ENCODE assay signal across 8 cellular contexts in the genomic region with DNA sequence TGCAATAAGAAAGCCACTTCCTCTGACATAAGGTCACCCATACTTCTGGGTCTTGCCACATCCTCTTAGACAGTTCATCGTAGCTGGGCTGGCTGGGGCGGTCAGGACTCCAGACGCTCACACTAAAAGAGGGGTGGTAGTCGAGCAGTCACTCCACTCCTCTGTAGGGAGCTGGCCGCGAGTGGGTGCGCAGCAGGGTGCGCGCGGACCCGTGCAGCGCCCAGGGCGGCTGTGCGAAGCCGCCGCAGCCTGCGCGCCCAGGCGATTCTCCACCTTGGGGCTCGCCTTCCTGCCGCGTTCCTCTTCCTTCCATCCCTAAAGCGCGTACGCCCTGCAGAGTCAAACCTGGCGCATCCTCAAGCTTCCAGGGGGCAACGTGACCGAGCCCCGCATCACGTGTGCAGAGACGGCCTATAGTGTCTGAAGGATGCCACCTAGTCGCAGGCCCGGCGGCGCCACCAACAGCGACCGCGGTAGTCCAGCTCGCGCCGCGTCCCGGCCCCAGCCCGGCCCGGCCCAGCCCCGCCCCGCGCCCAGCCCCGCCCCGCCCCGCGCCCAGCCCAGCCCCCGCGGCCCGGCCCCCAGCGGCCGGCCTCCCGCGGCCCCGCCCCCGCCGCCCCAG. TPM values are rescaled to one million over a fixed set of nuclear protein-coding genes. Genes with fewer than 3 reads are reported as not detected.
DNase-seq lines count a peak whose midpoint lies in the region; ATAC-seq and TF ChIP-seq lines count a peak whose summit lies in the region.

No MANE protein-coding gene starts in this region.

- no peaks in the 10 kb centered on the region for H3K9me3 ChIP-seq in liver (ENCODE audit: control insufficient read depth in 4 of 4, low read length in 3 of 4)

- peak overlapping the region; percentile 83 to 96 (median 87) for H3K4me3 ChIP-seq in liver (ENCODE audit: low read depth in 1 of 3, low read length in 3 of 3)

- H3K36me3 Mint-ChIP-seq in CD14-positive monocyte: peaks cover 14 to 26% of the 10 kb centered on the region in 2 donors
- H3K36me3 Mint-ChIP-seq in activated CD4-positive, alpha-beta T cell treated with anti-CD3 and anti-CD28 coated beads, Interleukin-2, amount 10 ng/mL, durations not matched to agents 7 days and 5 days (ENCODE audit: low read depth): peaks cover 53% of the 10 kb centered on the region
- peaks cover 24% of the 10 kb centered on the region for H3K36me3 Mint-ChIP-seq in dendritic cell treated with granulocyte-macrophage colony-stimulating factor and Interleukin-4, amounts not matched to agents 40 ng/mL and 50 ng/mL, for 4 days (ENCODE audit: low read depth)

- H3K36me3 ChIP-seq in liver (ENCODE audit: control insufficient read depth in 4 of 4, insufficient read depth in 3 of 4, low read depth in 1 of 4, low read length in 3 of 4): peaks cover 3 to 10% (median 9%) of the 10 kb centered on the region in 4 donors

- no peak for TF ChIP-seq RAD21 in liver (IDR thresholded peaks at IDR 0.05)

- no peaks in the 10 kb centered on the region for H3K27me3 ChIP-seq in liver (ENCODE audit: control insufficient read depth in 4 of 4, insufficient read depth in 4 of 4, low read length in 3 of 4)

- ATAC-seq in GM19372 (IDR thresholded peaks at IDR 0.05; ENCODE audit: low read depth, unreplicated experiment) (peak; percentile 95), HG03520 (IDR thresholded peaks at IDR 0.05; ENCODE audit: unreplicated experiment) (peak; percentile 96)

- peak overlapping the region; percentile 56 to 71 for H3K9ac ChIP-seq in liver (ENCODE audit: low read depth in 1 of 2, low read length in 2 of 2)

- H3K27ac Mint-ChIP-seq in CD14-positive monocyte: peak overlapping the region; percentile 94 to 98 (median 97)
- H3K27ac Mint-ChIP-seq in activated CD4-positive, alpha-beta T cell treated with anti-CD3 and anti-CD28 coated beads, Interleukin-2, amount 10 ng/mL, durations not matched to agents 7 days and 5 days: peak overlapping the region; percentile 95
- H3K27ac Mint-ChIP-seq in dendritic cell treated with granulocyte-macrophage colony-stimulating factor and Interleukin-4, amounts not matched to agents 40 ng/mL and 50 ng/mL, for 4 days: peak overlapping the region; percentile 96

- H3K27me3 Mint-ChIP-seq in CD14-positive monocyte (ENCODE audit: low read depth in 3 of 3): peaks cover 0 to 4% (median 1%) of the 10 kb centered on the region in 3 donors
- no peaks in the 10 kb centered on the region for H3K27me3 Mint-ChIP-seq in activated CD4-positive, alpha-beta T cell treated with anti-CD3 and anti-CD28 coated beads, Interleukin-2, amount 10 ng/mL, durations not matched to agents 7 days and 5 days
- H3K27me3 Mint-ChIP-seq in dendritic cell treated with granulocyte-macrophage colony-stimulating factor and Interleukin-4, amounts not matched to agents 40 ng/mL and 50 ng/mL, for 4 days: no peaks in the 10 kb centered on the region

- CTCF ChIA-PET in activated CD4-positive, alpha-beta T cell treated with anti-CD3 and anti-CD28 coated beads, Interleukin-2, amount 10 ng/mL, durations not matched to agents 7 days and 5 days (lab: Charles Lee): interaction anchor here (1.2 to 2.1 kb wide), 2 partner anchors 11 to 389 kb away, joined by 3 to 8 read pairs; no protein-coding TSS in a partner anchor

- intact Hi-C loops in CD14-positive monocyte (cut with micrococcal nuclease): loop anchor here (5.0 to 10.0 kb wide), 5 partner anchors 44 to 546 kb away; a partner anchor contains a TSS
- intact Hi-C loops in dendritic cell treated with granulocyte-macrophage colony-stimulating factor and Interleukin-4, amounts not matched to agents 40 ng/mL and 50 ng/mL, for 4 days (cut with micrococcal nuclease): loop anchor here (1.0 to 10.0 kb wide), 4 partner anchors 46 to 392 kb away; a partner anchor contains a TSS

- peak overlapping the region; percentile 92 to 93 for H3K4me3 Mint-ChIP-seq in CD14-positive monocyte
- peak overlapping the region; percentile 88 for H3K4me3 Mint-ChIP-seq in activated CD4-positive, alpha-beta T cell treated with anti-CD3 and anti-CD28 coated beads, Interleukin-2, amount 10 ng/mL, durations not matched to agents 7 days and 5 days
- peak overlapping the region; percentile 87 for H3K4me3 Mint-ChIP-seq in dendritic cell treated with granulocyte-macrophage colony-stimulating factor and Interleukin-4, amounts not matched to agents 40 ng/mL and 50 ng/mL, for 4 days

- WGBS in liver: under 1% methylated on average over 62 of the region's 62 CpGs

- peak overlapping the region; percentile 99 to 100 for H3K27ac ChIP-seq in liver (ENCODE audit: low read depth in 1 of 2, low read length in 2 of 2)

- H3K4me1 ChIP-seq in liver (ENCODE audit: control insufficient read depth in 4 of 4, insufficient read depth in 4 of 4, low read length in 3 of 4): peaks cover 6 to 75% (median 61%) of the 10 kb centered on the region in 4 donors

- peaks cover 52% of the 10 kb centered on the region for H3K4me1 Mint-ChIP-seq in CD14-positive monocyte
- H3K4me1 Mint-ChIP-seq in activated CD4-positive, alpha-beta T cell treated with anti-CD3 and anti-CD28 coated beads, Interleukin-2, amount 10 ng/mL, durations not matched to agents 7 days and 5 days: peaks cover 52% of the 10 kb centered on the region
- peaks cover 53% of the 10 kb centered on the region for H3K4me1 Mint-ChIP-seq in dendritic cell treated with granulocyte-macrophage colony-stimulating factor and Interleukin-4, amounts not matched to agents 40 ng/mL and 50 ng/mL, for 4 days (ENCODE audit: low read depth)

- POLR2A ChIA-PET in activated CD4-positive, alpha-beta T cell treated with anti-CD3 and anti-CD28 coated beads, Interleukin-2, amount 10 ng/mL, durations not matched to agents 7 days and 5 days (lab: Charles Lee): interaction anchor here (0.6 to 2.5 kb wide), 4 partner anchors 9 to 391 kb away, joined by 3 to 5 read pairs (median 4); a partner anchor contains a TSS

- no peak for TF ChIP-seq CTCF in CD14-positive monocyte (IDR thresholded peaks at IDR 0.05)
- TF ChIP-seq CTCF in liver (IDR thresholded peaks at IDR 0.05; ENCODE audit: low read depth, low read length, missing input control): no peak

- peaks cover 0 to 4% (median 0%) of the 10 kb centered on the region in 7 donors for H3K9me3 Mint-ChIP-seq in CD14-positive monocyte
- peaks cover 9% of the 10 kb centered on the region for H3K9me3 Mint-ChIP-seq in activated CD4-positive, alpha-beta T cell treated with anti-CD3 and anti-CD28 coated beads, Interleukin-2, amount 10 ng/mL, durations not matched to agents 7 days and 5 days
- H3K9me3 Mint-ChIP-seq in dendritic cell treated with granulocyte-macrophage colony-stimulating factor and Interleukin-4, amounts not matched to agents 40 ng/mL and 50 ng/mL, for 4 days: no peaks in the 10 kb centered on the region

- DNase-seq in CD14-positive monocyte (ENCODE audit: low spot score) (peak; percentile 87), NCI-H526 treated with DMSO at 0.1 percent for 48 hours (lab: John Stamatoyannopoulos, UW) (peak; percentile 98)
- peak; percentile 83 for DNase-seq in activated CD4-positive, alpha-beta T cell treated with anti-CD3 and anti-CD28 coated beads, Interleukin-2, amount 10 ng/mL, durations not matched to agents 7 days and 5 days
- DNase-seq in stimulated activated CD4-positive, alpha-beta T cell treated with anti-CD3 and anti-CD28 coated beads, Interleukin-4, amount 100 ng/mL, for 24 hours: peak; percentile 53

TF ChIP-seq in liver, 16 proteins besides CTCF, POLR2A, EP300 and RAD21 (continues in another document):
- TF ChIP-seq JUND (IDR thresholded peaks at IDR 0.05): no peak
- peak; percentile 49 for TF ChIP-seq YY1 (IDR thresholded peaks at IDR 0.05)
- TF ChIP-seq FOXA2 (IDR thresholded peaks at IDR 0.05): no peak
- TF ChIP-seq, protein P1, sequence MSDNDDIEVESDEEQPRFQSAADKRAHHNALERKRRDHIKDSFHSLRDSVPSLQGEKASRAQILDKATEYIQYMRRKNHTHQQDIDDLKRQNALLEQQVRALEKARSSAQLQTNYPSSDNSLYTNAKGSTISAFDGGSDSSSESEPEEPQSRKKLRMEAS (IDR thresholded peaks at IDR 0.05): no peak
- TF ChIP-seq FOXA1 (IDR thresholded peaks at IDR 0.05): no peak
- TF ChIP-seq, protein P2, sequence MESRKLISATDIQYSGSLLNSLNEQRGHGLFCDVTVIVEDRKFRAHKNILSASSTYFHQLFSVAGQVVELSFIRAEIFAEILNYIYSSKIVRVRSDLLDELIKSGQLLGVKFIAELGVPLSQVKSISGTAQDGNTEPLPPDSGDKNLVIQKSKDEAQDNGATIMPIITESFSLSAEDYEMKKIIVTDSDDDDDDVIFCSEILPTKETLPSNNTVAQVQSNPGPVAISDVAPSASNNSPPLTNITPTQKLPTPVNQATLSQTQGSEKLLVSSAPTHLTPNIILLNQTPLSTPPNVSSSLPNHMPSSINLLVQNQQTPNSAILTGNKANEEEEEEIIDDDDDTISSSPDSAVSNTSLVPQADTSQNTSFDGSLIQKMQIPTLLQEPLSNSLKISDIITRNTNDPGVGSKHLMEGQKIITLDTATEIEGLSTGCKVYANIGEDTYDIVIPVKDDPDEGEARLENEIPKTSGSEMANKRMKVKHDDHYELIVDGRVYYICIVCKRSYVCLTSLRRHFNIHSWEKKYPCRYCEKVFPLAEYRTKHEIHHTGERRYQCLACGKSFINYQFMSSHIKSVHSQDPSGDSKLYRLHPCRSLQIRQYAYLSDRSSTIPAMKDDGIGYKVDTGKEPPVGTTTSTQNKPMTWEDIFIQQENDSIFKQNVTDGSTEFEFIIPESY (IDR thresholded peaks at IDR 0.05): no peak
- TF ChIP-seq RXRA (IDR thresholded peaks at IDR 0.05): peak in 1 of 2 donors; percentile 6
- no peak for TF ChIP-seq GABPA (IDR thresholded peaks at IDR 0.05 in 1 of 2, conservative IDR thresholded peaks at IDR 0.05 in 1 of 2)
- TF ChIP-seq NR2F2 (IDR thresholded peaks at IDR 0.05): peak; percentile 23
- TF ChIP-seq SP1 (IDR thresholded peaks at IDR 0.05): peak; percentile 11
- no peak for TF ChIP-seq EGR1 (IDR thresholded peaks at IDR 0.05; ENCODE audit: low read depth in 2 of 2)
- TF ChIP-seq HNF4G (IDR thresholded peaks at IDR 0.05): no peak
- TF ChIP-seq, protein P3, sequence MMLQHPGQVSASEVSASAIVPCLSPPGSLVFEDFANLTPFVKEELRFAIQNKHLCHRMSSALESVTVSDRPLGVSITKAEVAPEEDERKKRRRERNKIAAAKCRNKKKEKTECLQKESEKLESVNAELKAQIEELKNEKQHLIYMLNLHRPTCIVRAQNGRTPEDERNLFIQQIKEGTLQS (IDR thresholded peaks at IDR 0.05): no peak
- TF ChIP-seq TAF1 (conservative IDR thresholded peaks at IDR 0.05): peak; percentile 11
- no peak for TF ChIP-seq HNF4A (conservative IDR thresholded peaks at IDR 0.05)

RNA-seq across cellular contexts. Expression of a gene that starts 0.4 kb away (rescaled TPM):
- 100 to 1,000 TPM; 119 to 142 TPM for polyA plus RNA-seq in CD14-positive monocyte
- 100 to 1,000 TPM; 110 TPM for total RNA-seq in activated CD4-positive, alpha-beta T cell treated with anti-CD3 and anti-CD28 coated beads, Interleukin-2, amount 10 ng/mL, durations not matched to agents 7 days and 5 days
- 100 to 1,000 TPM; 147 to 161 TPM for total RNA-seq in liver
- polyA plus RNA-seq in liver: 100 to 1,000 TPM; 320 to 370 TPM

Comparison
In these comparisons a context has a peak if more than half of its experiments do, and no peak if none do; other contexts are left out.
1. Peak in every context shown above with its lines: DNase-seq, ATAC-seq, H3K4me3 ChIP-seq and H3K27ac ChIP-seq.